Comparison of ENCODE assay signal across 8 cellular contexts in the genomic region with DNA sequence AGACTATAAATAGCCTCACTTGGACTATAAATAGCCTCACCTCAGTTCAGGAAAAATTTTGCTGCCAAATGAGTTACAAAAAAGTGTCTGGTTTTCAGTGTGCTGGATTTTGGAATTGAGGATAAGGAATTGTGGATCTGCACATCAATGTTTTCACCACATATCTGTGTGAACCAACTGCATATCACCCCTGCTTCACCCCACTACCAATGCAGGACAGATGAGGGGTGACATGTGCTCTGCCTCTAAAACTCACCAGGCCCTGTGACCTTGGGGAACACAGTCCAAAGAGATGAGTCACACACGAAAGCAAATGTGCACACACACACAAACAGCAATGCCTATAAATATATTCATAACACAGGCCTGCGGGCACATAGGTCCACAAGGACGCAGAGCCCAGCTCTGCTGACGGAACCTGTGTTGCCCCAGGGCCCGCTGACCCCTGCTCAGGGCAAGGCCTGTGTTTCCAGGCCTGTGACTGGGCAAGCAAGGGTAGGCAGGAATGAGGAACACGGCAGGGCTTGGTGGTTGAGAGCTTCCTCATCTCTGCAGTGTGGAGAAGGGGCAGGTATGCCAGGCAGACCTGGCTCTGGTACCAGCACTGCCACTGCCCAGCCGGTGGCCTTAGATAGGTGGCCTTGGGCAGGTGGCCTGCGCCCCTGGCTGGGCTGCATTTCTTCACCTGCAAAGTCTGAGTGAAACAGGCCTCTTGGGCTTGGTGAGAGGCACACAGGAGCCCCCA.
DNase-seq lines count a peak whose midpoint lies in the region; ATAC-seq and TF ChIP-seq lines count a peak whose summit lies in the region.

No MANE protein-coding gene starts in this region.

- H3K27me3 ChIP-seq in ascending aorta = no peaks in the 10 kb centered on the region
- H3K27me3 ChIP-seq in left lung = no peaks in the 10 kb centered on the region

- H3K4me1 ChIP-seq in ascending aorta (peaks cover 29 to 58% of the 10 kb centered on the region in 2 donors), left lung (peaks cover 38 to 91% of the 10 kb centered on the region in 2 donors)

- H3K4me3 ChIP-seq in ascending aorta (no peak overlapping the region), left lung (no peak overlapping the region)

- H3K9me3 ChIP-seq in ascending aorta (no peaks in the 10 kb centered on the region), left lung (no peaks in the 10 kb centered on the region)

- no peak for TF ChIP-seq CTCF in ascending aorta (IDR thresholded peaks at IDR 0.05)
- TF ChIP-seq CTCF in left lung (IDR thresholded peaks at IDR 0.05) = no peak

- H3K27ac ChIP-seq in ascending aorta (peak overlapping the region; percentile 75 to 94), left lung (peak overlapping the region in 1 of 2 donors; percentile 46)

- peak; percentile 64 for DNase-seq in AG08396 (ENCODE audit: low spot score)
- peak; percentile 64 for DNase-seq in HT1080 (ENCODE audit: low read depth)
- DNase-seq in ascending aorta (ENCODE audit: low spot score in 2 of 2) = peak; percentile 53 to 83
- DNase-seq in left lung = peak in 1 of 2 donors; percentile 54
- DNase-seq in NCI-H345 treated with DMSO at 0.1 percent for 48 hours (lab: John Stamatoyannopoulos, UW; ENCODE audit: unreplicated experiment) = no peak
- DNase-seq in DMS153 treated with DMSO at 0.1 percent for 48 hours (lab: John Stamatoyannopoulos, UW; ENCODE audit: unreplicated experiment) = no peak
- no peak for DNase-seq in cortex of kidney (lab: John Stamatoyannopoulos, UW)

- intact Hi-C loops in ascending aorta (cut with DNase I) = loop anchor here (2.0 kb wide), 2 partner anchors 52 to 88 kb away; a partner anchor contains a TSS
- intact Hi-C loops in left lung (cut with DNase I) = no loop called here

- H3K36me3 ChIP-seq in ascending aorta (no peaks in the 10 kb centered on the region), left lung (no peaks in the 10 kb centered on the region)

- peak; percentile 73 for ATAC-seq in left lung
- no peak for ATAC-seq in HG02885 (IDR thresholded peaks at IDR 0.05; ENCODE audit: poor library complexity, unreplicated experiment)

Comparison
In these comparisons a context has a peak if more than half of its experiments do, and no peak if none do; other contexts are left out.
1. DNase-seq: peak in AG08396 (single experiment), HT1080 (single experiment) and ascending aorta (2 of 2); none in NCI-H345 treated with DMSO at 0.1 percent for 48 hours (single experiment), DMS153 treated with DMSO at 0.1 percent for 48 hours (single experiment) and cortex of kidney (single experiment).